In the genomic region with DNA sequence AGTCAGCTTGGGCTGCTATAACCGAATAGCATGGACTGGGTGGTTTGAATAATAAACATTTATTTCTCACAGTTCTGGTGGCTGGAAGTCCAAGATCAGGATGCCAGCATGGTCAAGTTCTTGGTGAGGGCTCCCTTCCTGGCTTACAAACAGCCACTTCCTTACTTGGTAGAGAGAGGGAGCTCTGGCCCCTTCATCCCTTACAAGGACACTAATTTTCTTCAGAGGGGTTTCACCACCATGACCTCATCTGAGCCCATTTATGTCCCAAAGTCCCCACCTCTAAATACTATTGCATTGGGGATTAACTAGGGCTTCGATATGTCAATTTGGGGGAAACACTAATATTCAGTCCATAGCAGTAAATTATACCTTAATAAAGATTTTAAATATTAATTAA, we compare ENCODE assay signal across 1 cellular context.
TF ChIP-seq lines count a peak whose summit lies in the region.

No MANE protein-coding gene starts in this region.

TF ChIP-seq in IMR-90, 13 proteins besides CTCF, POLR2A, EP300 and RAD21 (continued from another document):
- TF ChIP-seq, protein P1, sequence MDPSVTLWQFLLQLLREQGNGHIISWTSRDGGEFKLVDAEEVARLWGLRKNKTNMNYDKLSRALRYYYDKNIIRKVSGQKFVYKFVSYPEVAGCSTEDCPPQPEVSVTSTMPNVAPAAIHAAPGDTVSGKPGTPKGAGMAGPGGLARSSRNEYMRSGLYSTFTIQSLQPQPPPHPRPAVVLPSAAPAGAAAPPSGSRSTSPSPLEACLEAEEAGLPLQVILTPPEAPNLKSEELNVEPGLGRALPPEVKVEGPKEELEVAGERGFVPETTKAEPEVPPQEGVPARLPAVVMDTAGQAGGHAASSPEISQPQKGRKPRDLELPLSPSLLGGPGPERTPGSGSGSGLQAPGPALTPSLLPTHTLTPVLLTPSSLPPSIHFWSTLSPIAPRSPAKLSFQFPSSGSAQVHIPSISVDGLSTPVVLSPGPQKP (IDR thresholded peaks at IDR 0.05; ENCODE audit: borderline replicate concordance, low read depth, low read length) = no peak
